Comparison of ENCODE assay signal across 14 cellular contexts in genomic region chr9:4430492-4431261, GRCh38. TPM values are rescaled to one million over a fixed set of nuclear protein-coding genes. Genes with fewer than 3 reads are reported as not detected.
A peak's percentile ranks its signal among the peaks of the same experiment; 100 is the strongest.
DNase-seq lines count a peak whose midpoint lies in the region; ATAC-seq and TF ChIP-seq lines count a peak whose summit lies in the region.
"Had no signal": no experiment of that assay in that cellular context is flagged by ENCODE, and none has a peak within 500 bp of the region (broad histone marks: within the 10 kb centered on the region; RNA-seq: fewer than 3 reads in every experiment).

No MANE protein-coding gene starts in this region.

- DNase-seq in Right ventricle myocardium superior (no peak), cardiac septum (ENCODE audit: low spot score) (no peak), PC-9 (no peak), tibial nerve (ENCODE audit: low spot score in 2 of 2) (no peak), T-helper 2 cell (no peak), NCI-H2171 treated with DMSO at 0.1 percent for 48 hours (lab: John Stamatoyannopoulos, UW) (no peak)
- DNase-seq: activated B cell treated with CpG ODN at 0.5 μM for 24 hours; activated CD8-positive, alpha-beta memory T cell treated with anti-CD3 and anti-CD28 coated beads, Interleukin-2, amount 50 U/mL, for 48 hours; HCEC 1CT; head of caudate nucleus; NCI-H1436 had no signal

- H3K36me3 ChIP-seq in PC-9 (ENCODE audit: low read depth): no peaks in the 10 kb centered on the region
- H3K36me3 ChIP-seq in gastroesophageal sphincter: no peaks in the 10 kb centered on the region
- no peaks in the 10 kb centered on the region for H3K36me3 ChIP-seq in tibial nerve
- H3K36me3 ChIP-seq: neutrophil had no signal

- H3K79me2 ChIP-seq in PC-9 (ENCODE audit: low read depth): no peaks in the 10 kb centered on the region

- no TSS peak for BruUV-seq in PC-9 (replicated peaks; lab: Mats Ljungman, UMichigan)

- no peaks in the 10 kb centered on the region for H3K9me2 ChIP-seq in PC-9 (ENCODE audit: insufficient read depth)

- POLR2A ChIA-PET in PC-9 (lab: Charles Lee; ENCODE audit: unreplicated experiment): no interaction called here

- H4K20me1 ChIP-seq in PC-9 (ENCODE audit: insufficient read depth): no peaks in the 10 kb centered on the region

- H3K27me3 ChIP-seq in PC-9 (ENCODE audit: insufficient read depth, low read depth) (no peaks in the 10 kb centered on the region), gastroesophageal sphincter (no peaks in the 10 kb centered on the region), tibial nerve (no peaks in the 10 kb centered on the region)
- H3K27me3 ChIP-seq: neutrophil had no signal

- H2AFZ ChIP-seq in PC-9: no peak overlapping the region

- no peak for TF ChIP-seq EP300 in gastroesophageal sphincter (IDR thresholded peaks at IDR 0.05)
- peak in 1 of 2 donors; percentile 32 for TF ChIP-seq EP300 in tibial nerve (IDR thresholded peaks at IDR 0.05)

- ATAC-seq in Right ventricle myocardium superior (ENCODE audit: poor library complexity) (peak; percentile 51), gastroesophageal sphincter (peak; percentile 55), GM18520 (IDR thresholded peaks at IDR 0.05; ENCODE audit: unreplicated experiment) (no peak)

- CTCF ChIA-PET in PC-9 (lab: Charles Lee): no interaction called here

- H3K4me3 ChIP-seq in PC-9 (no peak overlapping the region), gastroesophageal sphincter (no peak overlapping the region), tibial nerve (no peak overlapping the region)

- H3K4me2 ChIP-seq in PC-9: 0 out of 2 replicates have a peak overlapping the region, but pooled peaks have one; percentile 27

- no peaks in the 10 kb centered on the region for H3F3A ChIP-seq in PC-9 (ENCODE audit: insufficient read depth, low read depth)

- TF ChIP-seq POLR2A in gastroesophageal sphincter (IDR thresholded peaks at IDR 0.05) (no peak), tibial nerve (IDR thresholded peaks at IDR 0.05) (no peak)

- intact Hi-C loops in Right ventricle myocardium superior (cut with DNase I): no loop called here
- intact Hi-C loops in cardiac septum (cut with DNase I): no loop called here
- intact Hi-C loops in PC-9 (cut with micrococcal nuclease; ENCODE audit: unreplicated experiment): no loop called here

- 48 to 60% methylated on average over 1 to 2 of the region's 2 CpGs for WGBS in gastroesophageal sphincter (ENCODE audit: low coverage in 1 of 2), 2 donors
- whole genome bisulfite sequencing in tibial nerve, 2 donors: 54 to 62% methylated on average over 2 of the region's 2 CpGs

- H3K9me3 ChIP-seq in PC-9 (ENCODE audit: insufficient read depth, low read depth) (no peaks in the 10 kb centered on the region), gastroesophageal sphincter (no peaks in the 10 kb centered on the region), tibial nerve (no peaks in the 10 kb centered on the region)
- H3K9me3 ChIP-seq: neutrophil had no signal

- no peak for TF ChIP-seq CTCF in PC-9 (conservative IDR thresholded peaks at IDR 0.05)
- no peak for TF ChIP-seq CTCF in gastroesophageal sphincter (IDR thresholded peaks at IDR 0.05)
- TF ChIP-seq CTCF in tibial nerve (IDR thresholded peaks at IDR 0.05): no peak

- H3K27ac ChIP-seq in PC-9 (no peak overlapping the region), gastroesophageal sphincter (peak overlapping the region in 1 of 4 donors; percentile 6), tibial nerve (peak overlapping the region in 3 of 4 donors; percentile 29 to 38 (median 32))
- H3K27ac ChIP-seq: neutrophil had no signal

- peaks cover 18% of the 10 kb centered on the region for H3K4me1 ChIP-seq in PC-9 (replicated peaks; ENCODE audit: insufficient read depth)
- peaks cover 0 to 8% (median 0%) of the 10 kb centered on the region in 3 donors for H3K4me1 ChIP-seq in gastroesophageal sphincter
- H3K4me1 ChIP-seq in tibial nerve: peaks cover 0 to 10% (median 8%) of the 10 kb centered on the region in 4 donors

RNA-seq across cellular contexts. Expression of gene SLC1A1, which starts 59.6 kb away (rescaled TPM):
- total RNA-seq in Right ventricle myocardium superior: 2.5 TPM
- 0.59 TPM for total RNA-seq in cardiac septum
- 2.9 and 3.1 TPM in 2 replicates for total RNA-seq in PC-9 (2021)
- total RNA-seq in gastroesophageal sphincter: 1 to 10 TPM; 1.1 to 2.3 (median 1.8) TPM
- total RNA-seq in tibial nerve: 10 to 100 TPM in 1 of 4 donors, 1 to 10 TPM in 3; 4.0 to 16.8 (median 6.7) TPM
